In the genomic region with DNA sequence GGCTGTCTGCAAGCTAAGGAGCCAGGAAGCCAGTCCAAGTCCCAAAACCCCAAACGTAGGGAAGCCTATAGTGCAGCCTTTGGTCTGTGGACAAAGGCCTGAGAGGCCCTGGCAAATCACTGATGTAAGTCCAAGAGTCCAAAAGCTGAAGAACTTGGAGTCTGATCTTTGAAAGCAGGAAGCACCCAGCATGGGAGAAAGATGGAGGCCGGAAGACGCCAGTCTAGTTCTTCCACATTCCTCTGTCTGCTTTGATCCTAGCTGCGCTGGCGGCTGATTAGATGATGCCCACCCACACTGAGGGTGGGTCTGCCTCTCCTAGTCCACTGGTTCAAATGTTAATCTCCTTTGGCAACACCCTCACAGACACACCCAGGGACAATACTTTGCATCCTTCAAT, we compare ENCODE assay signal across 18 cellular contexts.
"Had no signal": no experiment of that assay in that cellular context is flagged by ENCODE, and none has a peak within 500 bp of the region (broad histone marks: within the 10 kb centered on the region; RNA-seq: fewer than 3 reads in every experiment).

No MANE protein-coding gene starts in this region.

- H3K36me3 ChIP-seq: colonic mucosa, esophagus muscularis mucosa, neutrophil, thyroid gland, upper lobe of right lung, vagina had no signal

- H3K36me3 Mint-ChIP-seq: naive thymus-derived CD4-positive, alpha-beta T cell had no signal

- H3K9me3 Mint-ChIP-seq: naive thymus-derived CD4-positive, alpha-beta T cell; nephron progenitor cell had no signal

- H3K27me3 ChIP-seq: colonic mucosa, esophagus muscularis mucosa, hepatocyte, neutrophil, thyroid gland, upper lobe of right lung, vagina had no signal

- H3K27ac Mint-ChIP-seq: naive thymus-derived CD4-positive, alpha-beta T cell; nephron progenitor cell had no signal

- H3K79me2 ChIP-seq: hepatocyte had no signal

- H3K27ac ChIP-seq: colonic mucosa, esophagus muscularis mucosa, hepatocyte, neutrophil, psoas muscle, thyroid gland, upper lobe of right lung, vagina had no signal

- DNase-seq: colonic mucosa; dermis blood vessel endothelial cell; foreskin fibroblast; head of caudate nucleus; kidney glomerular epithelial cell; naive thymus-derived CD4-positive, alpha-beta T cell; nephron progenitor cell; psoas muscle; retina; stimulated activated CD4-positive, alpha-beta T cell treated with anti-CD3 and anti-CD28 coated beads, Interleukin-12 subunit alpha, Interleukin-12 subunit beta, amount 100 ng/mL, for 4 hours; stimulated activated naive CD4-positive, alpha-beta T cell treated with Interleukin-2 at 50 U/mL for 16 hours; thyroid gland; upper lobe of right lung had no signal

- H3K4me3 ChIP-seq: colonic mucosa, esophagus muscularis mucosa, hepatocyte, psoas muscle, thyroid gland, upper lobe of right lung, vagina had no signal

- H3K9me3 ChIP-seq: colonic mucosa, esophagus muscularis mucosa, neutrophil, psoas muscle, thyroid gland, upper lobe of right lung, vagina had no signal

- H3K4me1 ChIP-seq: colonic mucosa, esophagus muscularis mucosa, psoas muscle, thyroid gland, upper lobe of right lung, vagina had no signal

- ATAC-seq: naive thymus-derived CD4-positive, alpha-beta T cell; psoas muscle; sciatic nerve; upper lobe of right lung had no signal

- H3K4me3 Mint-ChIP-seq: naive thymus-derived CD4-positive, alpha-beta T cell; nephron progenitor cell had no signal

- H2AFZ ChIP-seq: hepatocyte had no signal

- H3K4me1 Mint-ChIP-seq: naive thymus-derived CD4-positive, alpha-beta T cell; nephron progenitor cell had no signal

- H3K4me2 ChIP-seq: hepatocyte had no signal
